Comparison of ENCODE assay signal across 29 cellular contexts in the genomic region with DNA sequence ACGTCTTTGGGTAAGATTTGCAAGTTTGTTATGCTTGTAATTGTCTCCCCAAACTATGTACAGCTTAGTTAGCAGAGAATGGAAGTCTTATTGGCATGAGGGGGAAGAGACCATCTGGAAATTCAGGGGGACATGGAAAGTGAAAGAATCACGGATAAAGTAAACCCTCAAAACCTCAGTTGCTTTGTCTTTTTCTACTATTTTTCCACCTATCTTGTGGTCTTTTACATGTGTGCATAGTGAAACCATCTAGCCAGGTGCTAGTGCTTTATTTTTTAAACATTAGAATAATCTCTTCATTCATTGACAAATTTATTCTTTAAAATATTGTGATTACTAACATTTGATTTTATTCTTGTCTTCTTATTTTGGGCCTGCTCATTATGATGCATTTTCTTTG.
"Had no signal": no experiment of that assay in that cellular context is flagged by ENCODE, and none has a peak within 500 bp of the region (broad histone marks: within the 10 kb centered on the region; RNA-seq: fewer than 3 reads in every experiment).

No MANE protein-coding gene starts in this region.

- H3K27me3 ChIP-seq: neural progenitor cell, ovary, right lobe of liver, sigmoid colon, suprapubic skin, testis, tibial artery, transverse colon, upper lobe of right lung, uterus had no signal

- H3K4me1 Mint-ChIP-seq: nephron; neural progenitor cell; stimulated activated effector memory CD8-positive, alpha-beta T cell treated with anti-CD3 and anti-CD28 coated beads, Interleukin-12 subunit alpha, Interleukin-12 subunit beta, amount 100 ng/mL, for 72 hours; stimulated activated naive CD8-positive, alpha-beta T cell treated with anti-CD3 and anti-CD28 coated beads, Interleukin-15, amount 100 ng/mL, for 72 hours had no signal

- H3K9ac ChIP-seq: neural progenitor cell, parathyroid adenoma had no signal

- H3K4me1 ChIP-seq: neural progenitor cell, parathyroid adenoma, psoas muscle, right lobe of liver, sigmoid colon, suprapubic skin, testis, tibial artery, transverse colon, upper lobe of right lung, uterus had no signal

- H2AFZ ChIP-seq: neural progenitor cell, parathyroid adenoma had no signal

- H3K27ac ChIP-seq: neural progenitor cell, ovary, parathyroid adenoma, psoas muscle, right lobe of liver, sigmoid colon, suprapubic skin, testis, tibial artery, transverse colon, upper lobe of right lung, uterus had no signal

- H3K27ac Mint-ChIP-seq: natural killer cell; nephron; neural progenitor cell; progenitor cell of endocrine pancreas; stimulated activated effector memory CD8-positive, alpha-beta T cell treated with anti-CD3 and anti-CD28 coated beads, Interleukin-12 subunit alpha, Interleukin-12 subunit beta, amount 100 ng/mL, for 72 hours; stimulated activated naive CD8-positive, alpha-beta T cell treated with anti-CD3 and anti-CD28 coated beads, Interleukin-15, amount 100 ng/mL, for 72 hours; type B pancreatic cell had no signal

- H3K36me3 ChIP-seq: neural progenitor cell, ovary, right lobe of liver, sigmoid colon, suprapubic skin, tibial artery, transverse colon, upper lobe of right lung had no signal

- H3K4me3 Mint-ChIP-seq: natural killer cell; nephron; neural progenitor cell; stimulated activated effector memory CD8-positive, alpha-beta T cell treated with anti-CD3 and anti-CD28 coated beads, Interleukin-12 subunit alpha, Interleukin-12 subunit beta, amount 100 ng/mL, for 72 hours; stimulated activated naive CD8-positive, alpha-beta T cell treated with anti-CD3 and anti-CD28 coated beads, Interleukin-15, amount 100 ng/mL, for 72 hours; type B pancreatic cell had no signal

- DNase-seq: natural killer cell; occipital lobe; ovary; posterior cingulate gyrus; psoas muscle; right cardiac atrium; right lobe of liver; sigmoid colon; small intestine; stimulated activated CD4-positive, alpha-beta T cell treated with anti-CD3 and anti-CD28 coated beads, Interleukin-15, amount 100 ng/mL, for 24 hours; stimulated activated CD4-positive, alpha-beta T cell treated with anti-CD3 and anti-CD28 coated beads, Interleukin-2, amount 100 ng/mL, for 24 hours; stimulated activated CD4-positive, alpha-beta T cell treated with anti-CD3 and anti-CD28 coated beads, Interleukin-2, amount 100 ng/mL, for 48 hours; stimulated activated CD4-positive, alpha-beta T cell treated with anti-CD3 and anti-CD28 coated beads, Interleukin-4, amount 100 ng/mL, for 24 hours; stimulated activated naive CD4-positive, alpha-beta T cell; stimulated activated naive CD8-positive, alpha-beta T cell treated with anti-CD3 and anti-CD28 coated beads, Interleukin-15, amount 100 ng/mL, for 72 hours; stimulated activated naive CD8-positive, alpha-beta T cell treated with anti-CD3 and anti-CD28 coated beads, Interleukin-15, Interleukin-2, amounts not matched to agents 100 U/mL and 50 U/mL, for 24 hours; substantia nigra; testis; tibial artery; transverse colon; upper lobe of right lung; uterus had no signal

- ATAC-seq: natural killer cell; psoas muscle; right cardiac atrium; right lobe of liver; stimulated activated effector memory CD8-positive, alpha-beta T cell treated with anti-CD3 and anti-CD28 coated beads, Interleukin-12 subunit alpha, Interleukin-12 subunit beta, amount 100 ng/mL, for 72 hours; stimulated activated naive CD8-positive, alpha-beta T cell treated with anti-CD3 and anti-CD28 coated beads, Interleukin-15, amount 100 ng/mL, for 72 hours; stimulated activated naive CD8-positive, alpha-beta T cell treated with anti-CD3 and anti-CD28 coated beads, Interleukin-15, Interleukin-2, amounts not matched to agents 100 U/mL and 50 U/mL, for 24 hours; upper lobe of right lung had no signal

- H3K79me2 ChIP-seq: parathyroid adenoma had no signal

- H3K9me3 ChIP-seq: ovary, testis, transverse colon, upper lobe of right lung, uterus had no signal

- H3K36me3 Mint-ChIP-seq: natural killer cell; neural progenitor cell; stimulated activated effector memory CD8-positive, alpha-beta T cell treated with anti-CD3 and anti-CD28 coated beads, Interleukin-12 subunit alpha, Interleukin-12 subunit beta, amount 100 ng/mL, for 72 hours; type B pancreatic cell had no signal

- H3K4me2 ChIP-seq: neural progenitor cell had no signal

- H3K9me3 Mint-ChIP-seq: type B pancreatic cell had no signal

- H3K27me3 Mint-ChIP-seq: progenitor cell of endocrine pancreas; stimulated activated naive CD8-positive, alpha-beta T cell treated with anti-CD3 and anti-CD28 coated beads, Interleukin-15, amount 100 ng/mL, for 72 hours; type B pancreatic cell had no signal

- H3K4me3 ChIP-seq: neural progenitor cell, ovary, psoas muscle, right lobe of liver, sigmoid colon, suprapubic skin, testis, tibial artery, transverse colon, upper lobe of right lung, uterus had no signal
